Comparison of ENCODE assay signal across 2 cellular contexts in genomic region chr2:9778012-9778411, GRCh38.
TF ChIP-seq lines count a peak whose summit lies in the region.

No MANE protein-coding gene starts in this region.

TF ChIP-seq in GM23338, 12 proteins besides CTCF, POLR2A, EP300 and RAD21 (continued from another document):
- TF ChIP-seq, protein P1, sequence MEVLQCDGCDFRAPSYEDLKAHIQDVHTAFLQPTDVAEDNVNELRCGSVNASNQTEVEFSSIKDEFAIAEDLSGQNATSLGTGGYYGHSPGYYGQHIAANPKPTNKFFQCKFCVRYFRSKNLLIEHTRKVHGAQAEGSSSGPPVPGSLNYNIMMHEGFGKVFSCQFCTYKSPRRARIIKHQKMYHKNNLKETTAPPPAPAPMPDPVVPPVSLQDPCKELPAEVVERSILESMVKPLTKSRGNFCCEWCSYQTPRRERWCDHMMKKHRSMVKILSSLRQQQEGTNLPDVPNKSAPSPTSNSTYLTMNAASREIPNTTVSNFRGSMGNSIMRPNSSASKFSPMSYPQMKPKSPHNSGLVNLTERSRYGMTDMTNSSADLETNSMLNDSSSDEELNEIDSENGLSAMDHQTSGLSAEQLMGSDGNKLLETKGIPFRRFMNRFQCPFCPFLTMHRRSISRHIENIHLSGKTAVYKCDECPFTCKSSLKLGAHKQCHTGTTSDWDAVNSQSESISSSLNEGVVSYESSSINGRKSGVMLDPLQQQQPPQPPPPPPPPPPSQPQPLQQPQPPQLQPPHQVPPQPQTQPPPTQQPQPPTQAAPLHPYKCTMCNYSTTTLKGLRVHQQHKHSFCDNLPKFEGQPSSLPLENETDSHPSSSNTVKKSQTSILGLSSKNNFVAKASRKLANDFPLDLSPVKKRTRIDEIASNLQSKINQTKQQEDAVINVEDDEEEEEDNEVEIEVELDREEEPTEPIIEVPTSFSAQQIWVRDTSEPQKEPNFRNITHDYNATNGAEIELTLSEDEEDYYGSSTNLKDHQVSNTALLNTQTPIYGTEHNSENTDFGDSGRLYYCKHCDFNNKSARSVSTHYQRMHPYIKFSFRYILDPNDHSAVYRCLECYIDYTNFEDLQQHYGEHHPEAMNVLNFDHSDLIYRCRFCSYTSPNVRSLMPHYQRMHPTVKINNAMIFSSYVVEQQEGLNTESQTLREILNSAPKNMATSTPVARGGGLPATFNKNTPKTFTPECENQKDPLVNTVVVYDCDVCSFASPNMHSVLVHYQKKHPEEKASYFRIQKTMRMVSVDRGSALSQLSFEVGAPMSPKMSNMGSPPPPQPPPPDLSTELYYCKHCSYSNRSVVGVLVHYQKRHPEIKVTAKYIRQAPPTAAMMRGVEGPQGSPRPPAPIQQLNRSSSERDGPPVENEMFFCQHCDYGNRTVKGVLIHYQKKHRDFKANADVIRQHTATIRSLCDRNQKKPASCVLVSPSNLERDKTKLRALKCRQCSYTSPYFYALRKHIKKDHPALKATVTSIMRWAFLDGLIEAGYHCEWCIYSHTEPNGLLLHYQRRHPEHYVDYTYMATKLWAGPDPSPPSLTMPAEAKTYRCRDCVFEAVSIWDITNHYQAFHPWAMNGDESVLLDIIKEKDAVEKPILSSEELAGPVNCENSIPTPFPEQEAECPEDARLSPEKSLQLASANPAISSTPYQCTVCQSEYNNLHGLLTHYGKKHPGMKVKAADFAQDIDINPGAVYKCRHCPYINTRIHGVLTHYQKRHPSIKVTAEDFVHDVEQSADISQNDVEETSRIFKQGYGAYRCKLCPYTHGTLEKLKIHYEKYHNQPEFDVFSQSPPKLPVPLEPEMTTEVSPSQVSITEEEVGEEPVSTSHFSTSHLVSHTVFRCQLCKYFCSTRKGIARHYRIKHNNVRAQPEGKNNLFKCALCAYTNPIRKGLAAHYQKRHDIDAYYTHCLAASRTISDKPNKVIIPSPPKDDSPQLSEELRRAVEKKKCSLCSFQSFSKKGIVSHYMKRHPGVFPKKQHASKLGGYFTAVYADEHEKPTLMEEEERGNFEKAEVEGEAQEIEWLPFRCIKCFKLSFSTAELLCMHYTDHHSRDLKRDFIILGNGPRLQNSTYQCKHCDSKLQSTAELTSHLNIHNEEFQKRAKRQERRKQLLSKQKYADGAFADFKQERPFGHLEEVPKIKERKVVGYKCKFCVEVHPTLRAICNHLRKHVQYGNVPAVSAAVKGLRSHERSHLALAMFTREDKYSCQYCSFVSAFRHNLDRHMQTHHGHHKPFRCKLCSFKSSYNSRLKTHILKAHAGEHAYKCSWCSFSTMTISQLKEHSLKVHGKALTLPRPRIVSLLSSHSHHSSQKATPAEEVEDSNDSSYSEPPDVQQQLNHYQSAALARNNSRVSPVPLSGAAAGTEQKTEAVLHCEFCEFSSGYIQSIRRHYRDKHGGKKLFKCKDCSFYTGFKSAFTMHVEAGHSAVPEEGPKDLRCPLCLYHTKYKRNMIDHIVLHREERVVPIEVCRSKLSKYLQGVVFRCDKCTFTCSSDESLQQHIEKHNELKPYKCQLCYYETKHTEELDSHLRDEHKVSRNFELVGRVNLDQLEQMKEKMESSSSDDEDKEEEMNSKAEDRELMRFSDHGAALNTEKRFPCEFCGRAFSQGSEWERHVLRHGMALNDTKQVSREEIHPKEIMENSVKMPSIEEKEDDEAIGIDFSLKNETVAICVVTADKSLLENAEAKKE (CRISPR knock-in tag; IDR thresholded peaks at IDR 0.05): no peak
- TF ChIP-seq STAT1 (IDR thresholded peaks at IDR 0.05; ENCODE audit: unreplicated experiment) (no peak), NANOG (IDR thresholded peaks at IDR 0.05; ENCODE audit: borderline replicate concordance) (no peak), EZH2 (IDR thresholded peaks at IDR 0.05; ENCODE audit: low read depth, unreplicated experiment) (no peak), CREB1 (CRISPR knock-in tag; IDR thresholded peaks at IDR 0.05; ENCODE audit: low read depth) (no peak), POLR2AphosphoS5 (IDR thresholded peaks at IDR 0.05; ENCODE audit: low read depth) (no peak)
- TF ChIP-seq, protein P2, sequence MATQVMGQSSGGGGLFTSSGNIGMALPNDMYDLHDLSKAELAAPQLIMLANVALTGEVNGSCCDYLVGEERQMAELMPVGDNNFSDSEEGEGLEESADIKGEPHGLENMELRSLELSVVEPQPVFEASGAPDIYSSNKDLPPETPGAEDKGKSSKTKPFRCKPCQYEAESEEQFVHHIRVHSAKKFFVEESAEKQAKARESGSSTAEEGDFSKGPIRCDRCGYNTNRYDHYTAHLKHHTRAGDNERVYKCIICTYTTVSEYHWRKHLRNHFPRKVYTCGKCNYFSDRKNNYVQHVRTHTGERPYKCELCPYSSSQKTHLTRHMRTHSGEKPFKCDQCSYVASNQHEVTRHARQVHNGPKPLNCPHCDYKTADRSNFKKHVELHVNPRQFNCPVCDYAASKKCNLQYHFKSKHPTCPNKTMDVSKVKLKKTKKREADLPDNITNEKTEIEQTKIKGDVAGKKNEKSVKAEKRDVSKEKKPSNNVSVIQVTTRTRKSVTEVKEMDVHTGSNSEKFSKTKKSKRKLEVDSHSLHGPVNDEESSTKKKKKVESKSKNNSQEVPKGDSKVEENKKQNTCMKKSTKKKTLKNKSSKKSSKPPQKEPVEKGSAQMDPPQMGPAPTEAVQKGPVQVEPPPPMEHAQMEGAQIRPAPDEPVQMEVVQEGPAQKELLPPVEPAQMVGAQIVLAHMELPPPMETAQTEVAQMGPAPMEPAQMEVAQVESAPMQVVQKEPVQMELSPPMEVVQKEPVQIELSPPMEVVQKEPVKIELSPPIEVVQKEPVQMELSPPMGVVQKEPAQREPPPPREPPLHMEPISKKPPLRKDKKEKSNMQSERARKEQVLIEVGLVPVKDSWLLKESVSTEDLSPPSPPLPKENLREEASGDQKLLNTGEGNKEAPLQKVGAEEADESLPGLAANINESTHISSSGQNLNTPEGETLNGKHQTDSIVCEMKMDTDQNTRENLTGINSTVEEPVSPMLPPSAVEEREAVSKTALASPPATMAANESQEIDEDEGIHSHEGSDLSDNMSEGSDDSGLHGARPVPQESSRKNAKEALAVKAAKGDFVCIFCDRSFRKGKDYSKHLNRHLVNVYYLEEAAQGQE (IDR thresholded peaks at IDR 0.05; ENCODE audit: unreplicated experiment): no peak
TF ChIP-seq in GM23338: peak in this region for 0.

TF ChIP-seq in WTC11, 78 proteins besides CTCF, POLR2A, EP300 and RAD21 (continued from another document):
- TF ChIP-seq STAT6 (CRISPR knock-in tag; conservative IDR thresholded peaks at IDR 0.05; ENCODE audit: low read depth) (no peak), NR2C2 (CRISPR knock-in tag; IDR thresholded peaks at IDR 0.05) (no peak)
TF ChIP-seq in WTC11: peak in this region for 0.
